In genomic region chr9:37485389-37486255, GRCh38 we compare ENCODE assay signal across 1 cellular context.
TF ChIP-seq lines count a peak whose summit lies in the region.

POLR1E (plus strand) TSS chr9:37485948; CDS start chr9:37486048, 100 bp downstream.

TF ChIP-seq in K562, 482 proteins besides CTCF, POLR2A, EP300 and RAD21 (continued from another document and continues in another):
- TF ChIP-seq CUX1 (CRISPR knock-in tag; IDR thresholded peaks at IDR 0.05) = no peak
- peak; percentile 97 for TF ChIP-seq MYC (IDR thresholded peaks at IDR 0.05; ENCODE audit: low read depth, low read length)
- TF ChIP-seq MYC (CRISPR knock-in tag; IDR thresholded peaks at IDR 0.05; ENCODE audit: borderline replicate concordance, low read depth) = no peak; the same call in 1 of the 2 replicates
- TF ChIP-seq ZNF232 (CRISPR knock-in tag; IDR thresholded peaks at IDR 0.05) = no peak
- TF ChIP-seq SREBF2 (CRISPR knock-in tag; IDR thresholded peaks at IDR 0.05) = no peak
- TF ChIP-seq RBFOX2 (IDR thresholded peaks at IDR 0.05; ENCODE audit: low read depth, low read length) = peak; percentile 100
- TF ChIP-seq L3MBTL2 (IDR thresholded peaks at IDR 0.05) = peak; percentile 97
- no peak for TF ChIP-seq SMARCA5 (IDR thresholded peaks at IDR 0.05)
- TF ChIP-seq ZNF695 (CRISPR knock-in tag; IDR thresholded peaks at IDR 0.05) = no peak
- TF ChIP-seq DIDO1 (tag; IDR thresholded peaks at IDR 0.05; ENCODE audit: low read depth) = 0 out of 2 replicates have a peak, but pooled peaks have one; percentile 36
- TF ChIP-seq ZNF696 (CRISPR knock-in tag; conservative IDR thresholded peaks at IDR 0.05) = no peak
- peak; percentile 87 for TF ChIP-seq NKRF (IDR thresholded peaks at IDR 0.05; ENCODE audit: borderline replicate concordance)
- TF ChIP-seq STAT6 (CRISPR knock-in tag; IDR thresholded peaks at IDR 0.05) = no peak
- TF ChIP-seq TAF9B (IDR thresholded peaks at IDR 0.05; ENCODE audit: partially characterized antibody) = no peak
- peak in 1 of 2 experiments; percentile 95; a peak in 2 of 4 replicates for TF ChIP-seq HDAC1 (IDR thresholded peaks at IDR 0.05)
- 0 out of 2 replicates have a peak, but pooled peaks have one; percentile 53 for TF ChIP-seq ZKSCAN1 (IDR thresholded peaks at IDR 0.05; ENCODE audit: low read depth, low read length)
- TF ChIP-seq MGA (IDR thresholded peaks at IDR 0.05) = peak; percentile 91
- TF ChIP-seq PHF8 (IDR thresholded peaks at IDR 0.05; ENCODE audit: borderline replicate concordance, low read length) = peak; percentile 95
- no peak for TF ChIP-seq EZH2 (IDR thresholded peaks at IDR 0.05; ENCODE audit: borderline replicate concordance, low read depth, low read length)
- TF ChIP-seq MEF2D (tag; conservative IDR thresholded peaks at IDR 0.05; ENCODE audit: low read depth) = no peak
- TF ChIP-seq ZNF584 (CRISPR knock-in tag; IDR thresholded peaks at IDR 0.05; ENCODE audit: low read depth) = no peak
- no peak for TF ChIP-seq TCF7L2 (IDR thresholded peaks at IDR 0.05; ENCODE audit: low read depth, low read length)
- TF ChIP-seq SMAD2 (IDR thresholded peaks at IDR 0.05; ENCODE audit: low read depth, low read length) = no peak
- no peak for TF ChIP-seq ZBTB43 (CRISPR knock-in tag; IDR thresholded peaks at IDR 0.05)
- no peak for TF ChIP-seq MECOM (CRISPR knock-in tag; IDR thresholded peaks at IDR 0.05)
- peak; percentile 40; the same call in 1 of the 2 replicates for TF ChIP-seq PML (IDR thresholded peaks at IDR 0.05; ENCODE audit: low read length)
- TF ChIP-seq XRCC4 (IDR thresholded peaks at IDR 0.05; ENCODE audit: extremely low read depth, insufficient read depth, insufficient read length) = no peak
- no peak for TF ChIP-seq PRDM10 (IDR thresholded peaks at IDR 0.05; ENCODE audit: partially characterized antibody)
- TF ChIP-seq RFX7 (CRISPR knock-in tag; IDR thresholded peaks at IDR 0.05) = no peak
- no peak for TF ChIP-seq ARNT (IDR thresholded peaks at IDR 0.05)
